In the genomic region with DNA sequence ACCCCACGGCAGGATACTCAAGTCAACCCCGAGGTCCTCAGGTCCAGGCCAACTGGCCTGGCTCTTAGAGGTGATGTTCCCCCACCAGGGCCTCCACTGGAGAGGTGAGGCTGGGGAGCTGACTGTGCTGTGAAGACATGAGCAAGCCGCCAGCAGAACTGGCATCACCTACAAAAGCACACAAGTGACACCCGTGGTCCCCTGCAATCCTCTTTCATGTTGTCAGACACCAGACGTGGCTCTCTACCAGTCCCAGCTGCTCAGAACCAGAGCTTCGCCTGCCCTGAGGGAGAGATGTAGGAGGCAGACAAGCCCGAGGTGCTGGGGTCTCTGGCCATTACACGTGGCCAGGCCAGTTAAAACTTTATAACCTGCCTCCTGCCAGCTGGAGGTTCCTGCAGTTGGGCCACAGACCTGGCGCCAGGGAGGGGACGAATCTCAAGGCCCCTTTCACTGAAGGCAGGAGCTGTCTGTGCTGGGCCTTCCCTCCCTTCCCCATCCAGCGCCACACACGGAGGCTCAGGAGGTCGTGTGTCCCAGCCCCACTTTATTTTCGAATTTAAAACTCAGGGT, we compare ENCODE assay signal across 8 cellular contexts. TPM values are rescaled to one million over a fixed set of nuclear protein-coding genes. Genes with fewer than 3 reads are reported as not detected.
DNase-seq lines count a peak whose midpoint lies in the region; ATAC-seq and TF ChIP-seq lines count a peak whose summit lies in the region.

No MANE protein-coding gene starts in this region.

- intact Hi-C loops in ascending aorta (cut with DNase I) = loop anchor here (1.0 to 10.0 kb wide), 5 partner anchors 45 to 1079 kb away; a partner anchor contains a TSS

- no peaks in the 10 kb centered on the region for H3K27me3 ChIP-seq in BLaER1 treated with 17β-estradiol and CSF1 and Interleukin-3, amounts not matched to agents 10 nM and 100 nM
- no peaks in the 10 kb centered on the region for H3K27me3 ChIP-seq in ascending aorta
- no peaks in the 10 kb centered on the region for H3K27me3 ChIP-seq in muscle layer of duodenum (ENCODE audit: low read depth, low read length)

- peak overlapping the region in 10 of 11 experiments; percentile 6 to 67 (median 52); a peak in 17 of 22 replicates for H3K27ac ChIP-seq in BLaER1 treated with 17β-estradiol and CSF1 and Interleukin-3, amounts not matched to agents 10 nM and 100 nM
- H3K27ac ChIP-seq in ascending aorta (peak overlapping the region; percentile 81 to 90), muscle layer of duodenum (ENCODE audit: low read length) (peak overlapping the region; percentile 23)

- peak overlapping the region; percentile 31 to 85 (median 77); a peak in 19 of 20 replicates for H3K4me3 ChIP-seq in BLaER1 treated with 17β-estradiol and CSF1 and Interleukin-3, amounts not matched to agents 10 nM and 100 nM
- H3K4me3 ChIP-seq in ascending aorta (peak overlapping the region; percentile 79 to 80), muscle layer of duodenum (ENCODE audit: low read depth in 1 of 2, low read length in 2 of 2) (peak overlapping the region in 1 of 2 donors; percentile 90)

- peak overlapping the region in 10 of 11 experiments; percentile 27 to 83 (median 64); a peak in 19 of 22 replicates for H3K9ac ChIP-seq in BLaER1 treated with 17β-estradiol and CSF1 and Interleukin-3, amounts not matched to agents 10 nM and 100 nM

- H3K4me2 ChIP-seq in BLaER1 treated with 17β-estradiol and CSF1 and Interleukin-3, amounts not matched to agents 10 nM and 100 nM = peak overlapping the region; percentile 90 to 100 (median 100)

- peak overlapping the region; percentile 74 to 93 (median 84) for H3K4me3 Mint-ChIP-seq in IgD-negative memory B cell

- H3K4me1 Mint-ChIP-seq in IgD-negative memory B cell = peaks cover 8 to 16% (median 16%) of the 10 kb centered on the region in 3 donors

- peak overlapping the region; percentile 8 to 87 (median 67) for H3K27ac Mint-ChIP-seq in IgD-negative memory B cell

- ATAC-seq in GM21825 (IDR thresholded peaks at IDR 0.05; ENCODE audit: unreplicated experiment) (no peak), GM21390 (IDR thresholded peaks at IDR 0.05; ENCODE audit: unreplicated experiment) (no peak)

- peaks cover 2% of the 10 kb centered on the region for H3K36me3 Mint-ChIP-seq in IgD-negative memory B cell

- no peaks in the 10 kb centered on the region for H3K27me3 Mint-ChIP-seq in IgD-negative memory B cell

- no peak for TF ChIP-seq CTCF in ascending aorta (IDR thresholded peaks at IDR 0.05)

- H3K9me3 Mint-ChIP-seq in IgD-negative memory B cell = no peaks in the 10 kb centered on the region

- DNase-seq in ascending aorta (ENCODE audit: low spot score in 2 of 2) = no peak
- no peak for DNase-seq in HPDE6-E6E7 (ENCODE audit: extremely low spot score)
- no peak for DNase-seq in glomerular visceral epithelial cell (ENCODE audit: extremely low spot score)

- H3K9me3 ChIP-seq in BLaER1 treated with 17β-estradiol and CSF1 and Interleukin-3, amounts not matched to agents 10 nM and 100 nM (replicated peaks in 1 of 11) = no peaks in the 10 kb centered on the region
- H3K9me3 ChIP-seq in ascending aorta (no peaks in the 10 kb centered on the region), muscle layer of duodenum (ENCODE audit: control insufficient read depth in 1 of 2, low read length in 2 of 2) (no peaks in the 10 kb centered on the region)

- H3K4me1 ChIP-seq in BLaER1 treated with 17β-estradiol and CSF1 and Interleukin-3, amounts not matched to agents 10 nM and 100 nM = peaks cover 13 to 32% (median 24%) of the 10 kb centered on the region in 10 experiments
- peaks cover 0 to 2% of the 10 kb centered on the region in 2 donors for H3K4me1 ChIP-seq in ascending aorta
- H3K4me1 ChIP-seq in muscle layer of duodenum (ENCODE audit: control insufficient read depth in 1 of 2, insufficient read depth in 2 of 2, low read length in 2 of 2) = peaks cover 0 to 19% of the 10 kb centered on the region in 2 donors

- H3K36me3 ChIP-seq in BLaER1 treated with 17β-estradiol and CSF1 and Interleukin-3, amounts not matched to agents 10 nM and 100 nM = peaks cover 42 to 52% (median 48%) of the 10 kb centered on the region in 11 experiments
- H3K36me3 ChIP-seq in ascending aorta = peaks cover 0 to 20% of the 10 kb centered on the region in 2 donors
- peaks cover 25 to 29% of the 10 kb centered on the region in 2 donors for H3K36me3 ChIP-seq in muscle layer of duodenum (ENCODE audit: control insufficient read depth in 1 of 2, insufficient read depth in 2 of 2, low read length in 2 of 2)

- peaks cover 39 to 55% (median 53%) of the 10 kb centered on the region in 11 experiments; a peak in 21 of 22 replicates for H4K20me1 ChIP-seq in BLaER1 treated with 17β-estradiol and CSF1 and Interleukin-3, amounts not matched to agents 10 nM and 100 nM

RNA-seq across cellular contexts. Expression of a gene that starts 2.2 kb away (rescaled TPM):
- polyA plus RNA-seq in IgD-negative memory B cell = 8.5 TPM
- 85.5 TPM for total RNA-seq in ascending aorta

RNA-seq across cellular contexts. Expression of a gene that starts 22.9 kb away (rescaled TPM):
- polyA plus RNA-seq in IgD-negative memory B cell = 134 TPM
- 14.4 TPM for total RNA-seq in ascending aorta

Comparison
In these comparisons a context has a peak if more than half of its experiments do, and no peak if none do; other contexts are left out.
1. H3K27ac ChIP-seq: peak in every context shown above with its lines; median percentile 86 in ascending aorta; 52 in BLaER1 treated with 17β-estradiol and CSF1 and Interleukin-3, amounts not matched to agents 10 nM and 100 nM; 23 in muscle layer of duodenum.